Comparison of ENCODE assay signal across 9 cellular contexts in genomic region chr21:35616090-35616489, GRCh38.
A peak's percentile ranks its signal among the peaks of the same experiment; 100 is the strongest.
DNase-seq lines count a peak whose midpoint lies in the region; ATAC-seq, FAIRE-seq and TF ChIP-seq lines count a peak whose summit lies in the region.
"Had no signal": no experiment of that assay in that cellular context is flagged by ENCODE, and none has a peak within 500 bp of the region (broad histone marks: within the 10 kb centered on the region; RNA-seq: fewer than 3 reads in every experiment).

No MANE protein-coding gene starts in this region.

- SMC1A ChIA-PET in GM12878 (lab: Charles Lee; ENCODE audit: uncharacterized antibody, unreplicated experiment): no interaction called here

- H3K9me3 ChIP-seq in Karpas-422 (ENCODE audit: low read length): no peaks in the 10 kb centered on the region
- H3K9me3 ChIP-seq in GM12878 (replicated peaks; ENCODE audit: control insufficient read depth, insufficient read depth, low read length): no peaks in the 10 kb centered on the region

- POLR2A ChIA-PET in BJ (lab: Charles Lee) (interaction anchor here (0.6 kb wide), 1 partner anchor 358 kb away, joined by 4 read pairs; no protein-coding TSS in a partner anchor), GM12878 (lab: Charles Lee) (no interaction called here)

- peaks cover 2% of the 10 kb centered on the region for H3K27me3 Mint-ChIP-seq in mesothelial cell of epicardium (ENCODE audit: low read depth)

- no peak for ATAC-seq in GM12878

- H3K4me1 ChIP-seq in Karpas-422 (ENCODE audit: low read length) (no peaks in the 10 kb centered on the region), GM12878 (ENCODE audit: control insufficient read depth, insufficient read depth, low read length) (no peaks in the 10 kb centered on the region)

- H3K4me1 Mint-ChIP-seq in mesothelial cell of epicardium: peaks cover 4% of the 10 kb centered on the region

- no peak overlapping the region for H3K4me3 Mint-ChIP-seq in mesothelial cell of epicardium

- TF ChIP-seq POLR2A in GM12878 (IDR thresholded peaks at IDR 0.05; ENCODE audit: low read depth, low read length): no peak

- H3K4me3 ChIP-seq in BJ (ENCODE audit: low read depth, low read length) (no peak overlapping the region), Karpas-422 (ENCODE audit: low read length) (no peak overlapping the region), GM12878 (no peak overlapping the region)

- BruUV-seq in GM12878 (replicated peaks; lab: Mats Ljungman, UMichigan): no TSS peak

- H3K27me3 ChIP-seq in BJ (ENCODE audit: control insufficient read depth, insufficient read depth, low read length) (no peaks in the 10 kb centered on the region), Karpas-422 (ENCODE audit: low read length) (no peaks in the 10 kb centered on the region), GM12878 (replicated peaks in 1 of 2; ENCODE audit: control insufficient read depth in 2 of 2, insufficient read depth in 2 of 2, low read length in 1 of 2) (no peaks in the 10 kb centered on the region)

- H3K36me3 ChIP-seq in BJ (ENCODE audit: control insufficient read depth, insufficient read depth, low read length) (no peaks in the 10 kb centered on the region), Karpas-422 (ENCODE audit: insufficient read depth, low read length) (no peaks in the 10 kb centered on the region), GM12878 (ENCODE audit: control insufficient read depth in 2 of 2, insufficient read depth in 2 of 2, low read length in 1 of 2) (no peaks in the 10 kb centered on the region)

- WGBS in GM12878 (ENCODE audit: insufficient coverage, insufficient replicate concordance, low lambda C conversion rate, missing lambda C conversion rate): 15% methylated on average over 4 of the region's 4 CpGs

- H3K4me2 ChIP-seq in Karpas-422 (ENCODE audit: low read depth, low read length, poor library complexity, severe bottlenecking) (no peak overlapping the region), GM12878 (ENCODE audit: control insufficient read depth, insufficient read depth) (no peak overlapping the region)

- TF ChIP-seq EP300 in GM12878 (IDR thresholded peaks at IDR 0.05; ENCODE audit: borderline replicate concordance in 1 of 2, control insufficient read depth in 1 of 2, low read depth in 2 of 2, low read length in 2 of 2): no peak

- H3K27ac ChIP-seq in Karpas-422 (ENCODE audit: low read length) (no peak overlapping the region), GM12878 (ENCODE audit: control insufficient read depth, insufficient read depth) (no peak overlapping the region)

- in situ Hi-C loops in GM12878 (cut with MboI): no loop called here

- TF ChIP-seq CTCF in BJ (IDR thresholded peaks at IDR 0.05; ENCODE audit: insufficient read depth, low read depth, low read length) (peak; percentile 51), GM12878 (IDR thresholded peaks at IDR 0.05 in 2 of 3, conservative IDR thresholded peaks at IDR 0.05 in 1 of 3; ENCODE audit: control insufficient read depth in 2 of 3, extremely low read depth in 1 of 3, insufficient read depth in 1 of 3, low read depth in 3 of 3, low read length in 3 of 3) (peak in 2 of 3 experiments; percentile 17 to 29; a peak in 2 of 6 replicates), mesothelial cell of epicardium (IDR thresholded peaks at IDR 0.05; ENCODE audit: unreplicated experiment) (no peak)

- CTCF ChIA-PET in BJ (lab: Yijun Ruan, JAX) (interaction anchor here (0.8 to 1.8 kb wide), 6 partner anchors 11 to 223 kb away, joined by 3 to 10 read pairs (median 4); no protein-coding TSS in a partner anchor), GM12878 (lab: Yijun Ruan, JAX) (interaction anchor here (1.2 kb wide), 1 partner anchor 412 kb away, joined by 3 read pairs; no protein-coding TSS in a partner anchor)

- H3K79me2 ChIP-seq in Karpas-422 (ENCODE audit: low read length) (no peaks in the 10 kb centered on the region), GM12878 (ENCODE audit: control insufficient read depth, insufficient read depth, low read length) (no peaks in the 10 kb centered on the region)

- H3K27ac Mint-ChIP-seq in mesothelial cell of epicardium: no peak overlapping the region

- peak; percentile 46 for TF ChIP-seq RAD21 in GM12878 (IDR thresholded peaks at IDR 0.05; ENCODE audit: insufficient read depth, low read depth, low read length)

- peaks cover 4% of the 10 kb centered on the region for H3K9me3 Mint-ChIP-seq in mesothelial cell of epicardium

- H4K20me1 ChIP-seq in Karpas-422 (ENCODE audit: insufficient read depth, low read depth, low read length) (no peaks in the 10 kb centered on the region), GM12878 (ENCODE audit: control insufficient read depth, insufficient read depth) (no peaks in the 10 kb centered on the region)

- H3K9me2 ChIP-seq in Karpas-422 (replicated peaks; ENCODE audit: insufficient read depth, low read length): no peaks in the 10 kb centered on the region

- intact Hi-C loops in GM12878 (cut with micrococcal nuclease; ENCODE audit: unreplicated experiment): no loop called here

- DNase-seq in BJ (ENCODE audit: low read depth): peak; percentile 47
- DNase-seq in Karpas-422: peak; percentile 65
- no peak for DNase-seq in GM12878 (ENCODE audit: low read depth, low spot score)
- peak; percentile 17 to 45 for DNase-seq in lung microvascular endothelial cell (ENCODE audit: low read depth in 2 of 2)
- no peak for DNase-seq in iPS-NIHi7 (ENCODE audit: extremely low spot score)
- DNase-seq in retina: no peak
- no peak for DNase-seq in NCI-H1048 (lab: John Stamatoyannopoulos, UW)
- DNase-seq in mesothelial cell of epicardium (ENCODE audit: low spot score in 2 of 2, unreplicated experiment in 2 of 2): no peak
- DNase-seq: caudate nucleus had no signal

- RAD21 ChIA-PET in GM12878 (lab: Charles Lee; ENCODE audit: unreplicated experiment): interaction anchor here (0.8 kb wide), 1 partner anchor 726 kb away, joined by 3 read pairs; no protein-coding TSS in a partner anchor

- no peak overlapping the region for H3K9ac ChIP-seq in Karpas-422 (ENCODE audit: low read length)
- H3K9ac ChIP-seq in GM12878 (ENCODE audit: control insufficient read depth, insufficient read depth, low read length): no peak overlapping the region

- H2AFZ ChIP-seq in Karpas-422 (ENCODE audit: low read length) (no peak overlapping the region), GM12878 (ENCODE audit: control insufficient read depth, low read depth, low read length) (no peak overlapping the region)

- no peaks in the 10 kb centered on the region for H3K36me3 Mint-ChIP-seq in mesothelial cell of epicardium

- no peak for FAIRE-seq in GM12878 (lab: Jason Lieb, UNC)

TF ChIP-seq in GM12878, 131 proteins besides CTCF, POLR2A, EP300 and RAD21:
- TF ChIP-seq ZNF207 (IDR thresholded peaks at IDR 0.05; ENCODE audit: borderline replicate concordance) (no peak), RFX5 (IDR thresholded peaks at IDR 0.05; ENCODE audit: low read depth, low read length) (no peak), CHD2 (IDR thresholded peaks at IDR 0.05; ENCODE audit: borderline replicate concordance, low read depth, low read length) (no peak), SREBF2 (IDR thresholded peaks at IDR 0.05; ENCODE audit: low read length) (no peak), BHLHE40 (IDR thresholded peaks at IDR 0.05; ENCODE audit: borderline replicate concordance in 1 of 2, low read depth in 2 of 2, low read length in 1 of 2) (no peak)
- TF ChIP-seq, protein P1, sequence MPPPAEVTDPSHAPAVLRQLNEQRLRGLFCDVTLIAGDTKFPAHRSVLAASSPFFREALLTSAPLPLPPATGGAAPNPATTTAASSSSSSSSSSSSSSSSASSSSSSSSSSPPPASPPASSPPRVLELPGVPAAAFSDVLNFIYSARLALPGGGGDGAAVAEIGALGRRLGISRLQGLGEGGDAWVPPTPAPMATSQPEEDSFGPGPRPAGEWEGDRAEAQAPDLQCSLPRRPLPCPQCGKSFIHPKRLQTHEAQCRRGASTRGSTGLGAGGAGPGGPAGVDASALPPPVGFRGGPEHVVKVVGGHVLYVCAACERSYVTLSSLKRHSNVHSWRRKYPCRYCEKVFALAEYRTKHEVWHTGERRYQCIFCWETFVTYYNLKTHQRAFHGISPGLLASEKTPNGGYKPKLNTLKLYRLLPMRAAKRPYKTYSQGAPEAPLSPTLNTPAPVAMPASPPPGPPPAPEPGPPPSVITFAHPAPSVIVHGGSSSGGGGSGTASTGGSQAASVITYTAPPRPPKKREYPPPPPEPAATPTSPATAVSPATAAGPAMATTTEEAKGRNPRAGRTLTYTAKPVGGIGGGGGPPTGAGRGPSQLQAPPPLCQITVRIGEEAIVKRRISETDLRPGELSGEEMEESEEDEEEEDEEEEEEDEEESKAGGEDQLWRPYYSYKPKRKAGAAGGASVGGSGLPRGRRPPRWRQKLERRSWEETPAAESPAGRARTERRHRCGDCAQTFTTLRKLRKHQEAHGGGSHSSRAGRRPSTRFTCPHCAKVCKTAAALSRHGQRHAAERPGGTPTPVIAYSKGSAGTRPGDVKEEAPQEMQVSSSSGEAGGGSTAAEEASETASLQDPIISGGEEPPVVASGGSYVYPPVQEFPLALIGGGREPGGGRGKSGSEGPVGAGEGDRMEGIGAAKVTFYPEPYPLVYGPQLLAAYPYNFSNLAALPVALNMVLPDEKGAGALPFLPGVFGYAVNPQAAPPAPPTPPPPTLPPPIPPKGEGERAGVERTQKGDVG (CRISPR knock-in tag; IDR thresholded peaks at IDR 0.05): no peak
- TF ChIP-seq, protein P2, sequence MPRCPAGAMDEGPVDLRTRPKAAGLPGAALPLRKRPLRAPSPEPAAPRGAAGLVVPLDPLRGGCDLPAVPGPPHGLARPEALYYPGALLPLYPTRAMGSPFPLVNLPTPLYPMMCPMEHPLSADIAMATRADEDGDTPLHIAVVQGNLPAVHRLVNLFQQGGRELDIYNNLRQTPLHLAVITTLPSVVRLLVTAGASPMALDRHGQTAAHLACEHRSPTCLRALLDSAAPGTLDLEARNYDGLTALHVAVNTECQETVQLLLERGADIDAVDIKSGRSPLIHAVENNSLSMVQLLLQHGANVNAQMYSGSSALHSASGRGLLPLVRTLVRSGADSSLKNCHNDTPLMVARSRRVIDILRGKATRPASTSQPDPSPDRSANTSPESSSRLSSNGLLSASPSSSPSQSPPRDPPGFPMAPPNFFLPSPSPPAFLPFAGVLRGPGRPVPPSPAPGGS (IDR thresholded peaks at IDR 0.05; ENCODE audit: borderline replicate concordance, insufficient read depth, low read depth, low read length, poor library complexity, severe bottlenecking): no peak

Comparison
In these comparisons a context has a peak if more than half of its experiments do, and no peak if none do; other contexts are left out.
1. DNase-seq: peak in BJ (single experiment), Karpas-422 (single experiment) and lung microvascular endothelial cell (2 of 2); none in GM12878 (single experiment), iPS-NIHi7 (single experiment), retina (single experiment), NCI-H1048 (single experiment) and mesothelial cell of epicardium (0 of 2).